10 cellular contexts compared by ENCODE assay signal in genomic region chr3:113698213-113698742, GRCh38. TPM values are rescaled to one million over a fixed set of nuclear protein-coding genes. Genes with fewer than 3 reads are reported as not detected.
DNase-seq lines count a peak whose midpoint lies in the region; ATAC-seq and TF ChIP-seq lines count a peak whose summit lies in the region.
"Had no signal": no experiment of that assay in that cellular context is flagged by ENCODE, and none has a peak within 500 bp of the region (broad histone marks: within the 10 kb centered on the region; RNA-seq: fewer than 3 reads in every experiment).

No MANE protein-coding gene starts in this region.

- no peaks in the 10 kb centered on the region for H3K36me3 Mint-ChIP-seq in progenitor cell of endocrine pancreas (ENCODE audit: insufficient read depth)
- H3K36me3 Mint-ChIP-seq in activated T-helper 17 cell treated with anti-CD3 and anti-CD28 coated beads, Interleukin-2, amount 50 U/mL, for 72 hours (ENCODE audit: low read depth): no peaks in the 10 kb centered on the region

- peaks cover 32% of the 10 kb centered on the region for H3K79me2 ChIP-seq in Karpas-422 (ENCODE audit: low read length)

- H3K4me3 Mint-ChIP-seq in progenitor cell of endocrine pancreas (ENCODE audit: low read depth): no peak overlapping the region
- no peak overlapping the region for H3K4me3 Mint-ChIP-seq in activated T-helper 17 cell treated with anti-CD3 and anti-CD28 coated beads, Interleukin-2, amount 50 U/mL, for 72 hours

- H3K4me2 ChIP-seq in BLaER1 treated with 17β-estradiol and CSF1 and Interleukin-3, amounts not matched to agents 10 nM and 100 nM: peak overlapping the region in 10 of 11 experiments; percentile 83 to 93 (median 90); a peak in 17 of 22 replicates
- H3K4me2 ChIP-seq in Karpas-422 (ENCODE audit: low read depth, low read length, poor library complexity, severe bottlenecking): peak overlapping the region; percentile 91

- H3K9ac ChIP-seq in BLaER1 treated with 17β-estradiol and CSF1 and Interleukin-3, amounts not matched to agents 10 nM and 100 nM: no peak overlapping the region
- H3K9ac ChIP-seq in Karpas-422 (ENCODE audit: low read length): peak overlapping the region; percentile 78

- peak overlapping the region; percentile 86 for H3K27ac Mint-ChIP-seq in progenitor cell of endocrine pancreas
- H3K27ac Mint-ChIP-seq in activated T-helper 17 cell treated with anti-CD3 and anti-CD28 coated beads, Interleukin-2, amount 50 U/mL, for 72 hours: no peak overlapping the region

- TF ChIP-seq CTCF in progenitor cell of endocrine pancreas (IDR thresholded peaks at IDR 0.05; ENCODE audit: unreplicated experiment): no peak

- H3K36me3 ChIP-seq in BLaER1 treated with 17β-estradiol and CSF1 and Interleukin-3, amounts not matched to agents 10 nM and 100 nM: peaks cover 0 to 5% (median 0%) of the 10 kb centered on the region in 11 experiments; a peak in 2 of 22 replicates
- H3K36me3 ChIP-seq in Karpas-422 (ENCODE audit: insufficient read depth, low read length): no peaks in the 10 kb centered on the region
- H3K36me3 ChIP-seq in effector memory CD4-positive, alpha-beta T cell (ENCODE audit: control insufficient read depth, insufficient read depth, low read length): no peaks in the 10 kb centered on the region

- H3K9me3 ChIP-seq in BLaER1 treated with 17β-estradiol and CSF1 and Interleukin-3, amounts not matched to agents 10 nM and 100 nM (replicated peaks in 1 of 11): no peaks in the 10 kb centered on the region
- H3K9me3 ChIP-seq in Karpas-422 (ENCODE audit: low read length): no peaks in the 10 kb centered on the region
- no peaks in the 10 kb centered on the region for H3K9me3 ChIP-seq in effector memory CD4-positive, alpha-beta T cell (ENCODE audit: control insufficient read depth, low read length)

- no peaks in the 10 kb centered on the region for H3K9me2 ChIP-seq in Karpas-422 (replicated peaks; ENCODE audit: insufficient read depth, low read length)

- 0 out of 22 replicates have a peak, but pooled peaks cover 0 to 5% (median 0%) of the 10 kb centered on the region in 11 experiments for H4K20me1 ChIP-seq in BLaER1 treated with 17β-estradiol and CSF1 and Interleukin-3, amounts not matched to agents 10 nM and 100 nM
- no peaks in the 10 kb centered on the region for H4K20me1 ChIP-seq in Karpas-422 (ENCODE audit: insufficient read depth, low read depth, low read length)

- H3K4me3 ChIP-seq in BLaER1 treated with 17β-estradiol and CSF1 and Interleukin-3, amounts not matched to agents 10 nM and 100 nM: peak overlapping the region in 1 of 10 experiments; percentile 77; a peak in 3 of 20 replicates
- peak overlapping the region; percentile 75 for H3K4me3 ChIP-seq in Karpas-422 (ENCODE audit: low read length)
- no peak overlapping the region for H3K4me3 ChIP-seq in effector memory CD4-positive, alpha-beta T cell (ENCODE audit: insufficient read depth, low read depth, low read length, poor library complexity, severe bottlenecking)

- H3K27me3 Mint-ChIP-seq in progenitor cell of endocrine pancreas: no peaks in the 10 kb centered on the region
- no peaks in the 10 kb centered on the region for H3K27me3 Mint-ChIP-seq in activated T-helper 17 cell treated with anti-CD3 and anti-CD28 coated beads, Interleukin-2, amount 50 U/mL, for 72 hours

- peaks cover 20 to 39% (median 27%) of the 10 kb centered on the region in 10 experiments for H3K4me1 ChIP-seq in BLaER1 treated with 17β-estradiol and CSF1 and Interleukin-3, amounts not matched to agents 10 nM and 100 nM
- H3K4me1 ChIP-seq in Karpas-422 (ENCODE audit: low read length): peaks cover 32% of the 10 kb centered on the region
- H3K4me1 ChIP-seq in effector memory CD4-positive, alpha-beta T cell (ENCODE audit: control insufficient read depth, insufficient read depth, low read length, poor library complexity, severe bottlenecking): no peaks in the 10 kb centered on the region

- peaks cover 15 to 22% (median 18%) of the 10 kb centered on the region in 11 experiments for H3K27me3 ChIP-seq in BLaER1 treated with 17β-estradiol and CSF1 and Interleukin-3, amounts not matched to agents 10 nM and 100 nM
- H3K27me3 ChIP-seq in Karpas-422 (ENCODE audit: low read length): no peaks in the 10 kb centered on the region
- no peaks in the 10 kb centered on the region for H3K27me3 ChIP-seq in effector memory CD4-positive, alpha-beta T cell (replicated peaks; ENCODE audit: control insufficient read depth, insufficient read depth, low read length, poor library complexity, severe bottlenecking)

- no peak overlapping the region for H2AFZ ChIP-seq in Karpas-422 (ENCODE audit: low read length)

- H3K9me3 Mint-ChIP-seq in progenitor cell of endocrine pancreas (ENCODE audit: low read depth): no peaks in the 10 kb centered on the region
- H3K9me3 Mint-ChIP-seq in activated T-helper 17 cell treated with anti-CD3 and anti-CD28 coated beads, Interleukin-2, amount 50 U/mL, for 72 hours: no peaks in the 10 kb centered on the region

- DNase-seq in Karpas-422 (no peak), progenitor cell of endocrine pancreas (ENCODE audit: low spot score, unreplicated experiment) (no peak), NK-92 (lab: John Stamatoyannopoulos, UW; ENCODE audit: unreplicated experiment) (no peak), medulla oblongata (ENCODE audit: extremely low spot score) (no peak)
- DNase-seq in effector memory CD4-positive, alpha-beta T cell: no peak
- DNase-seq in activated CD4-positive, alpha-beta T cell treated with anti-CD3 and anti-CD28 coated beads, Interleukin-2, amount 50 U/mL, for 48 hours: no peak
- DNase-seq: DMS 273 treated with DMSO at 0.1 percent for 48 hours, NCI-H1105 had no signal

- H3K27ac ChIP-seq in BLaER1 treated with 17β-estradiol and CSF1 and Interleukin-3, amounts not matched to agents 10 nM and 100 nM: no peak overlapping the region
- H3K27ac ChIP-seq in Karpas-422 (ENCODE audit: low read length): no peak overlapping the region
- peak overlapping the region; percentile 86 for H3K27ac ChIP-seq in effector memory CD4-positive, alpha-beta T cell (ENCODE audit: insufficient read depth, low read length, poor library complexity, severe bottlenecking)

- peaks cover 18% of the 10 kb centered on the region for H3K4me1 Mint-ChIP-seq in progenitor cell of endocrine pancreas (ENCODE audit: low read depth)
- peaks cover 13% of the 10 kb centered on the region for H3K4me1 Mint-ChIP-seq in activated T-helper 17 cell treated with anti-CD3 and anti-CD28 coated beads, Interleukin-2, amount 50 U/mL, for 72 hours

- no peak for ATAC-seq in activated T-helper 17 cell treated with anti-CD3 and anti-CD28 coated beads, Interleukin-2, amount 50 U/mL, for 72 hours (replicated peaks)

RNA-seq across cellular contexts. Expression of gene USF3, which starts 1.8 kb away (rescaled TPM):
- 11.9 and 32.2 TPM in 2 replicates for total RNA-seq in Karpas-422 (2014; rRNA removed; shearing (Covaris generic); ENCODE audit: low replicate concordance)
- 20.8 and 22.3 TPM in 2 replicates for total RNA-seq in progenitor cell of endocrine pancreas
- total RNA-seq in activated T-helper 17 cell treated with anti-CD3 and anti-CD28 coated beads, Interleukin-2, amount 50 U/mL, for 72 hours: 10 to 100 TPM; 14.6 to 19.9 TPM

RNA-seq across cellular contexts. Expression of gene NAA50, which starts 47.8 kb away (rescaled TPM):
- 181 and 206 TPM in 2 replicates for total RNA-seq in Karpas-422 (2014; rRNA removed; shearing (Covaris generic); ENCODE audit: low replicate concordance)
- 99.2 and 110 TPM in 2 replicates for total RNA-seq in progenitor cell of endocrine pancreas
- total RNA-seq in activated T-helper 17 cell treated with anti-CD3 and anti-CD28 coated beads, Interleukin-2, amount 50 U/mL, for 72 hours: 100 to 1,000 TPM in 1 of 2 donors, 10 to 100 TPM in 1; 62.1 to 152 TPM

RNA-seq across cellular contexts. Expression of gene ATP6V1A, which starts 48.6 kb away (rescaled TPM):
- total RNA-seq in Karpas-422 (2014; rRNA removed; shearing (Covaris generic); ENCODE audit: low replicate concordance): 25.0 and 39.7 TPM in 2 replicates
- 70.1 and 71.0 TPM in 2 replicates for total RNA-seq in progenitor cell of endocrine pancreas
- total RNA-seq in activated T-helper 17 cell treated with anti-CD3 and anti-CD28 coated beads, Interleukin-2, amount 50 U/mL, for 72 hours: 10 to 100 TPM; 27.0 to 39.6 TPM
